1 cellular context compared by ENCODE assay signal in the genomic region with DNA sequence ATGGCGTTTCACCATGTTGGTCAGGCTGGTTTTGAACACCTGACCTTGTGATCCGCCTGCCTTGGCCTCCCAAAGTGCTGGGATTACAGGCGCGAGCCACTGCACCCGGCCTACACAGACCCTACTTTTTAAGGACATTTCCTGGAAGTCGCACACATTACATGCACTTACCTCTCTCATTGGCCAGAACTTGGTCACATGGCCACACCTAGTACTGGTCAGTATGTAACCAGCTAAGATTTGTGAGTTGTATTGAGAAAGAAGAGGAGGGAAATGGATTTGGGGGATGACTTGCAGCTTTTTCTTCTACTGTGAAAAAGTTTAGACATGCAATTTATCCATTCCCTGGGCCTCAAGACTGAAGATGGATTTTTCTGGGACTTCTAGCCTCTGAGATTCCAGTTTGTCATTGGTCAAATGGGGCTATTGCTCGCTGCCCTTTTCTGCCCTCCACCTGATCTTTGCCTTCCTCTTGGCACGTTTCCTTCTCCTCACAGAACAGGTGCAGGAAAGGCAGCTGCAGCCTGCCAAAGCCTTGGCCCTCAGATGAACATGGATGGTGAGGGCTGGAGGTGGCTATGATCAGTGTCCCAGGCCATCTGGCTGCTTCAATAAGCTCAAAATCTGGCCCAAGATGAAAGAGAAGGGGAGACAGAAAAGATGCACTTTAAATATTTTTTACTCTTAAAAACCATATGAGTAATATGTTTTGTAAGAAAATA.
TF ChIP-seq lines count a peak whose summit lies in the region.

No MANE protein-coding gene starts in this region.

TF ChIP-seq in GM12878, 131 proteins besides CTCF, POLR2A, EP300 and RAD21:
- TF ChIP-seq USF1 (IDR thresholded peaks at IDR 0.05; ENCODE audit: borderline replicate concordance, extremely low read length, insufficient read depth, low read depth, low read length), result peak; percentile 37
- no peak for TF ChIP-seq EZH2 (IDR thresholded peaks at IDR 0.05; ENCODE audit: borderline replicate concordance, control insufficient read depth, low read depth, low read length)
- no peak for TF ChIP-seq LARP7 (IDR thresholded peaks at IDR 0.05)
TF ChIP-seq in GM12878: peak in this region for 1.
